ENCODE assay signal across 23 cellular contexts in the genomic region with DNA sequence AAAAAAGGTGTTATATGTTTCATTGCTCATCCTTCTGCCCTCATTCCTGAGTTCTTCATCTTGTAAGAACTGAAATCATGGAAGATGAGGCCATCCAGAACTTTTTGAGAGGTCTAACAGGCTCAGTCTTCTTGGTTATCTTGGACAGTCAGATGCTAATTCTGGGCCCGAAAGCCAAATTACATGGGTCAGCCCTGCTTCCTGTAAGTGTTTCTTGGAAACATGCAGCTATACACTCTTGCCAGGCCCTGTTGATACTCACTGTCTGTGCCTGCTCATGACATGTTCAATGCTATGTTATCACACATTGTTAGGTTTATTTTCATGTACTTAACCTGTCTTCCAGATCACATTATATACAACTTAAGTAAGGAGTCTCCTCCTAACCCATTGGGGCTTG.
DNase-seq lines count a peak whose midpoint lies in the region; ATAC-seq and TF ChIP-seq lines count a peak whose summit lies in the region.
"Had no signal": no experiment of that assay in that cellular context is flagged by ENCODE, and none has a peak within 500 bp of the region (broad histone marks: within the 10 kb centered on the region; RNA-seq: fewer than 3 reads in every experiment).

No MANE protein-coding gene starts in this region.

- peaks cover 27% of the 10 kb centered on the region for H3K4me1 Mint-ChIP-seq in nephron
- H3K4me1 Mint-ChIP-seq: CD14-positive monocyte; CD8-positive, alpha-beta memory T cell had no signal

- no peak overlapping the region for H3K4me3 Mint-ChIP-seq in nephron
- H3K4me3 Mint-ChIP-seq: CD14-positive monocyte; CD4-positive, alpha-beta T cell; CD8-positive, alpha-beta memory T cell; HFFc6 had no signal

- intact Hi-C loops in Right ventricle myocardium inferior (cut with DNase I) = no loop called here
- intact Hi-C loops in Right ventricle myocardium superior (cut with DNase I) = no loop called here
- intact Hi-C loops in left ventricle myocardium superior (cut with micrococcal nuclease) = no loop called here
- intact Hi-C loops in cardiac septum (cut with DNase I) = no loop called here

- peak overlapping the region; percentile 34 to 64 (median 43) for H3K27ac Mint-ChIP-seq in nephron
- H3K27ac Mint-ChIP-seq: CD14-positive monocyte; CD4-positive, alpha-beta T cell; CD8-positive, alpha-beta memory T cell; HFFc6 had no signal

- ATAC-seq in Right ventricle myocardium inferior = peak; percentile 65
- no peak for ATAC-seq in Right ventricle myocardium superior (ENCODE audit: poor library complexity)
- ATAC-seq in left ventricle myocardium superior = peak; percentile 68
- ATAC-seq: A549 had no signal

- H3K9me3 Mint-ChIP-seq in nephron = peaks cover 22% of the 10 kb centered on the region

- no peak for TF ChIP-seq CTCF in nephron (IDR thresholded peaks at IDR 0.05; ENCODE audit: unreplicated experiment in 3 of 3)

- H3K36me3 Mint-ChIP-seq in nephron (ENCODE audit: low read depth) = no peaks in the 10 kb centered on the region
- H3K36me3 Mint-ChIP-seq: CD14-positive monocyte; CD8-positive, alpha-beta memory T cell had no signal

- no peak for DNase-seq in Right ventricle myocardium inferior (ENCODE audit: missing footprints)
- DNase-seq in Right ventricle myocardium superior = no peak
- DNase-seq in left ventricle myocardium superior = no peak
- no peak for DNase-seq in cardiac septum (ENCODE audit: low spot score)
- peak; percentile 22 for DNase-seq in OCI-M1 (lab: John Stamatoyannopoulos, UW)
- DNase-seq in iPS-NIHi11 (ENCODE audit: low spot score) = no peak
- no peak for DNase-seq in COLO668 (lab: John Stamatoyannopoulos, UW; ENCODE audit: unreplicated experiment)
- DNase-seq: 8988T; ACHN; AML-193; BE2C; Calu3; CD4-positive, alpha-beta T cell; CD8-positive, alpha-beta memory T cell; COR-L47; DMS53; DMS79 treated with DMSO at 0.1 percent for 48 hours; GF-D8; GOT3; HFFc6 had no signal

- H3K27me3 Mint-ChIP-seq in nephron (ENCODE audit: low read depth) = no peaks in the 10 kb centered on the region
- H3K27me3 Mint-ChIP-seq: CD4-positive, alpha-beta T cell; CD8-positive, alpha-beta memory T cell had no signal
